Comparison of ENCODE assay signal across 21 cellular contexts in the genomic region with DNA sequence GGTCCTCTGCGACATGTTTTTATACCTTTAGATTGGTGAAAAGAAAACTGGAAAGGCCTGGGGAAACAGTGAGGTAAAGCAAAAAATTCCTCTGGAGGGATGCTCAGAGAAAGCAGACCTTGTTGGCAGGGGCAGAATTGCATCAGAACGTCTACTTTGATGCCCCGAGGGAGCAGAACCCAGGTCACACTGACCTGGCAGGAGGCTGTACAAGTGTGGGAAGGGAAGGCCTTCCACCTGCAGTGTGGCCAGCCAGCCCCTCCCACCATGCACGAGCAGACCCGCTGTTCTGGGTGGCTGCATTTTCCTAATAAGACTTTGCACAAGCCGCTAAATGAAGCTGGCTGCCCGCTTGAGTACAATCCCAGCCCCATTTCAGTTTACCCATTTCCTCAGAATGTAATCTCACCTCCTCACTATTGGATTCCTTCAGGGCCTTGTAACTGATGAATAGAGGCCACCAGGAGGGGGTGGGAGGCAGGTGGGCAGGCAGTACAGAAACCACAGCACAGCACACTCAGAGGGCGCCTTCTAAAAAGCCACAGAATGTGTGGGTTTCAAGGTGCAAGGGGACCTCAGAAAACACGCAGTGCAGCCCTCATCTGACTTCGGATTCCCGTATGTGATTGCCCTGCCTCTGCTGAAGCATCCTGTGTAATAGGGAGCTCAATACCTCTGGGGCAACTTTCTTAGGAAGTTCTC.
"Had no signal": no experiment of that assay in that cellular context is flagged by ENCODE, and none has a peak within 500 bp of the region (broad histone marks: within the 10 kb centered on the region; RNA-seq: fewer than 3 reads in every experiment).

No MANE protein-coding gene starts in this region.

- H3K27ac Mint-ChIP-seq: naive thymus-derived CD4-positive, alpha-beta T cell; stimulated activated effector memory CD8-positive, alpha-beta T cell treated with anti-CD3 and anti-CD28 coated beads, Interleukin-12 subunit alpha, Interleukin-12 subunit beta, amount 100 ng/mL, for 72 hours; type B pancreatic cell had no signal

- H3K27me3 ChIP-seq: ovary, thyroid gland had no signal

- H3K4me1 Mint-ChIP-seq: naive thymus-derived CD4-positive, alpha-beta T cell; stimulated activated effector memory CD8-positive, alpha-beta T cell treated with anti-CD3 and anti-CD28 coated beads, Interleukin-12 subunit alpha, Interleukin-12 subunit beta, amount 100 ng/mL, for 72 hours had no signal

- FAIRE-seq: endometrium, frontal cortex, small intestine, urothelium cell line had no signal

- DNase-seq: effector memory CD4-positive, alpha-beta T cell; heart left ventricle; hippocampal formation; left colon; mammary epithelial cell; naive thymus-derived CD4-positive, alpha-beta T cell; nucleus accumbens; ovary; right cardiac atrium; small intestine; stimulated activated CD4-positive, alpha-beta T cell treated with anti-CD3 and anti-CD28 coated beads, Interleukin-4, amount 100 ng/mL, for 1 hour; stimulated activated CD8-positive, alpha-beta memory T cell treated with anti-CD3 and anti-CD28 coated beads, Interleukin-4, amount 100 ng/mL, for 48 hours; stimulated activated naive CD8-positive, alpha-beta T cell treated with anti-CD3 and anti-CD28 coated beads, Interleukin-15, Interleukin-2, amounts not matched to agents 100 U/mL and 50 U/mL, for 24 hours; thyroid gland had no signal

- ATAC-seq: esophagus mucosa; heart left ventricle; left colon; naive thymus-derived CD4-positive, alpha-beta T cell; right cardiac atrium; stimulated activated effector memory CD8-positive, alpha-beta T cell treated with anti-CD3 and anti-CD28 coated beads, Interleukin-12 subunit alpha, Interleukin-12 subunit beta, amount 100 ng/mL, for 72 hours; stimulated activated naive CD8-positive, alpha-beta T cell treated with anti-CD3 and anti-CD28 coated beads, Interleukin-15, Interleukin-2, amounts not matched to agents 100 U/mL and 50 U/mL, for 24 hours had no signal

- H3K4me1 ChIP-seq: heart left ventricle, suprapubic skin, thyroid gland had no signal

- H3K27ac ChIP-seq: heart left ventricle, ovary, suprapubic skin, thyroid gland had no signal

- H3K4me3 ChIP-seq: heart left ventricle, ovary, suprapubic skin, thyroid gland had no signal

- H3K9me3 ChIP-seq: heart left ventricle, ovary, suprapubic skin, thyroid gland had no signal

- H3K36me3 ChIP-seq: heart left ventricle, ovary, suprapubic skin, thyroid gland had no signal

- H3K36me3 Mint-ChIP-seq: naive thymus-derived CD4-positive, alpha-beta T cell; stimulated activated effector memory CD8-positive, alpha-beta T cell treated with anti-CD3 and anti-CD28 coated beads, Interleukin-12 subunit alpha, Interleukin-12 subunit beta, amount 100 ng/mL, for 72 hours; type B pancreatic cell had no signal

- H3K4me3 Mint-ChIP-seq: naive thymus-derived CD4-positive, alpha-beta T cell; stimulated activated effector memory CD8-positive, alpha-beta T cell treated with anti-CD3 and anti-CD28 coated beads, Interleukin-12 subunit alpha, Interleukin-12 subunit beta, amount 100 ng/mL, for 72 hours; type B pancreatic cell had no signal

- H3K9me3 Mint-ChIP-seq: type B pancreatic cell had no signal
